15 cellular contexts compared by ENCODE assay signal in the genomic region with DNA sequence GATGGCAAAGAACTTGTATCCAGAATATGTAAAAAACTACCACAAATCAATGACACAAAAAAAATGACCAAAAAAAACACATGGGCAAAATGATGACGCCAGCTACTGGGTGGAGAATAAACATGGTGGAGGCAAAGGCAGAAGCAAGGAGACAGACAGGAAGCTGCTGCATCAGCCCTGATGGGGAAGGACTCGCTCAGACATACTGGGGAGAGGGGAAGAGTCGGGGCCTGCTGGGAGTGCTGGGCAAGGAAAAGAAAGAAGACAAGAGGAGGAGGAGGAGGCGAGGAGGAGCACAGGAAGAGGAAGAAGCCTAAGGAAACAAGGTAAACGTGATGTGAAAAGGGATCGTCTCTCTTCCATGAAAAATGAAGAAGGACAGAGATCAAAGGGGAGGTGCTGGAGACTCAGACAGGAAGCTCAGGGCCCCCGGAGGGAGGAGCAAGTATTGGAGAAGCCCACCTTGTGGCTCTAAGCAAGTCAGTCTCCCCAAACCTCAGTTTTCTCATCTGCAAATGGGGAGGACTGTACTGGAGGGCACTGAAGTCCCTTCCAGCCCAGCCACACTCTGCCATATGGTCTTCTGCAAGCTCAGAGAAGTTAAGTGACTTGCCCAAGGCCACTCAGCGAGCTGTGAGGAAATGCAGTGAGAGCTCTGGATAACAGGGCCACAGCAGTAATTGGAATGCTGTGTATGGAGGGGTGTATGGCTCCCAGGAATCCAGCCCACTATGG.
"Had no signal": no experiment of that assay in that cellular context is flagged by ENCODE, and none has a peak within 500 bp of the region (broad histone marks: within the 10 kb centered on the region; RNA-seq: fewer than 3 reads in every experiment).

No MANE protein-coding gene starts in this region.

- H3K9me3 ChIP-seq: colonic mucosa, esophagus squamous epithelium, sigmoid colon, uterus had no signal

- H3K36me3 Mint-ChIP-seq: immature natural killer cell, naive B cell had no signal

- H3K27me3 ChIP-seq: colonic mucosa, sigmoid colon, uterus had no signal

- H3K4me3 Mint-ChIP-seq: immature natural killer cell, naive B cell, nephron progenitor cell had no signal

- H3K27ac ChIP-seq: colonic mucosa, esophagus squamous epithelium, sigmoid colon, uterus had no signal

- H3K4me3 ChIP-seq: colonic mucosa, esophagus squamous epithelium, lung, sigmoid colon, skin epidermis, uterus had no signal

- H3K36me3 ChIP-seq: colonic mucosa, esophagus squamous epithelium, uterus had no signal

- H3K9me3 Mint-ChIP-seq: immature natural killer cell, naive B cell, nephron progenitor cell had no signal

- ATAC-seq: left cardiac atrium, left ventricle myocardium superior had no signal

- H3K4me1 Mint-ChIP-seq: immature natural killer cell had no signal

- H3K4me1 ChIP-seq: colonic mucosa, uterus had no signal

- DNase-seq: colonic mucosa; dermis blood vessel endothelial cell; esophagus squamous epithelium; immature natural killer cell; left cardiac atrium; left ventricle myocardium superior; mesenchymal stem cell; naive B cell; nephron progenitor cell; posterior cingulate gyrus; sigmoid colon; stimulated activated naive CD4-positive, alpha-beta T cell treated with Interleukin-2 at 50 U/mL for 16 hours; uterus had no signal
